21 cellular contexts compared by ENCODE assay signal in the genomic region with DNA sequence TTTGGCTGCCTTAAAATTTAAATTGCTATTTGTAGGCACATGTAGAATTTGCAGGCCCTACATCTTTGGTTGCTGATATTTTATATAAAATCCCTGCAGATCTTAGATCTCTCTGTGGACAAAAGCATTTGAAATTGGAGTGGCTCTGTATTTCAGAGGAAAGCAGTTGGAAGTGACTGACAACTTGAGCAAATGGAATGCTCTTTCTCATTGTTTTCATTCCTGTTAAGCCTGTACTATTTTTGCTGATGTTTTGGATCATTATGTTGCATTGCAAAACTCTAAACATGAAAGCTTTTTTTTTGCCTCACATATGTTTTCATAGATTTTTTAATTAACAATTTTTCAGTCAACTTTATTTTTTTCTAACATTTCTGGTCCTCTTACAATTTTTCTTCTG.
"Had no signal": no experiment of that assay in that cellular context is flagged by ENCODE, and none has a peak within 500 bp of the region (broad histone marks: within the 10 kb centered on the region; RNA-seq: fewer than 3 reads in every experiment).

No MANE protein-coding gene starts in this region.

- H3K27ac ChIP-seq: foreskin keratinocyte, hepatocyte, parathyroid adenoma, prostate gland, skin epidermis, thoracic aorta, transverse colon had no signal

- FAIRE-seq: endometrium had no signal

- DNase-seq: cortex of kidney; effector memory CD4-positive, alpha-beta T cell; foreskin keratinocyte; head of caudate nucleus; left colon; left ventricle myocardium superior; mesenchymal stem cell; midbrain; naive thymus-derived CD4-positive, alpha-beta T cell; nephron progenitor cell; stimulated activated CD4-positive, alpha-beta T cell treated with anti-CD3 and anti-CD28 coated beads, Interleukin-2, amount 100 ng/mL, for 24 hours; stimulated activated CD4-positive, alpha-beta T cell treated with anti-CD3 and anti-CD28 coated beads, Interleukin-4, amount 100 ng/mL, for 4 hours; stimulated activated naive B cell treated with anti-CD40 and anti-IgM and Interleukin-4, amounts not matched to agents 10 μg/mL and 1 μg/mL and 100 μg/mL, for 72 hours; stimulated activated naive CD8-positive, alpha-beta T cell treated with anti-CD3 and anti-CD28 coated beads, Interleukin-15, amount 100 ng/mL, for 72 hours; transverse colon had no signal
